ENCODE assay signal across 27 cellular contexts in genomic region chr4:3769642-3770184, GRCh38. TPM values are rescaled to one million over a fixed set of nuclear protein-coding genes. Genes with fewer than 3 reads are reported as not detected.
"Had no signal": no experiment of that assay in that cellular context is flagged by ENCODE, and none has a peak within 500 bp of the region (broad histone marks: within the 10 kb centered on the region; RNA-seq: fewer than 3 reads in every experiment).

No MANE protein-coding gene starts in this region.

- H3K9me3 ChIP-seq: Peyer's patch had no signal

- H3K27ac Mint-ChIP-seq: activated B cell treated with CpG ODN at 0.5 μM for 24 hours; activated CD4-positive, alpha-beta memory T cell treated with anti-CD3 and anti-CD28 coated beads for 36 hours; activated CD4-positive, alpha-beta T cell treated with anti-CD3 and anti-CD28 coated beads, Interleukin-2, amount 10 ng/mL, durations not matched to agents 7 days and 5 days; activated naive CD4-positive, alpha-beta T cell treated with anti-CD3 and anti-CD28 coated beads, Interleukin-2, amount 50 U/mL, for 72 hours; activated naive CD8-positive, alpha-beta T cell treated with anti-CD3 and anti-CD28 coated beads, Interleukin-2, amount 50 U/mL, for 24 hours; T-helper 1 cell treated with Interleukin-12 subunit alpha and Interleukin-12 subunit beta and Interleukin-4 antibody, amounts not matched to agents 30 μg/mL and 1 μg/mL, for 36 hours had no signal

- H3K4me3 ChIP-seq: cardiac muscle cell, K562, Peyer's patch had no signal

- H3K27ac ChIP-seq: brain microvascular endothelial cell, cardiac muscle cell, Peyer's patch, RWPE1 had no signal

- H3K27me3 ChIP-seq: Peyer's patch had no signal

- H3K4me3 Mint-ChIP-seq: activated B cell treated with CpG ODN at 0.5 μM for 24 hours; activated CD4-positive, alpha-beta memory T cell treated with anti-CD3 and anti-CD28 coated beads for 36 hours; activated CD4-positive, alpha-beta T cell treated with anti-CD3 and anti-CD28 coated beads, Interleukin-2, amount 10 ng/mL, durations not matched to agents 7 days and 5 days; activated naive CD8-positive, alpha-beta T cell treated with anti-CD3 and anti-CD28 coated beads, Interleukin-2, amount 50 U/mL, for 24 hours; activated T-cell treated with anti-CD3 and anti-CD28 coated beads, Interleukin-2, amount 50 U/mL, for 4 hours; T-helper 1 cell treated with Interleukin-12 subunit alpha and Interleukin-12 subunit beta and Interleukin-4 antibody, amounts not matched to agents 30 μg/mL and 1 μg/mL, for 36 hours had no signal

- H3K36me3 ChIP-seq: brain microvascular endothelial cell, cardiac muscle cell, Peyer's patch had no signal

- H3K9me3 Mint-ChIP-seq: activated B cell treated with CpG ODN at 0.5 μM for 24 hours; activated CD4-positive, alpha-beta memory T cell treated with anti-CD3 and anti-CD28 coated beads for 36 hours; activated CD4-positive, alpha-beta T cell treated with anti-CD3 and anti-CD28 coated beads, Interleukin-2, amount 10 ng/mL, durations not matched to agents 7 days and 5 days; activated naive CD4-positive, alpha-beta T cell treated with anti-CD3 and anti-CD28 coated beads, Interleukin-2, amount 50 U/mL, for 72 hours; activated naive CD8-positive, alpha-beta T cell treated with anti-CD3 and anti-CD28 coated beads, Interleukin-2, amount 50 U/mL, for 24 hours; activated T-cell treated with anti-CD3 and anti-CD28 coated beads, Interleukin-2, amount 50 U/mL, for 4 hours; T-helper 1 cell treated with Interleukin-12 subunit alpha and Interleukin-12 subunit beta and Interleukin-4 antibody, amounts not matched to agents 30 μg/mL and 1 μg/mL, for 36 hours had no signal

- FAIRE-seq: K562 had no signal

- H3K36me3 Mint-ChIP-seq: activated CD4-positive, alpha-beta memory T cell treated with anti-CD3 and anti-CD28 coated beads for 36 hours had no signal

- DNase-seq: activated B cell treated with CpG ODN at 0.5 μM for 24 hours; activated CD4-positive, alpha-beta memory T cell treated with anti-CD3 and anti-CD28 coated beads for 36 hours; activated CD4-positive, alpha-beta T cell treated with anti-CD3 and anti-CD28 coated beads, Interleukin-2, amount 10 ng/mL, durations not matched to agents 7 days and 5 days; activated CD8-positive, alpha-beta memory T cell treated with anti-CD3 and anti-CD28 coated beads for 24 hours; activated effector memory CD4-positive, alpha-beta T cell treated with anti-CD3 and anti-CD28 coated beads, Interleukin-2, amount 50 U/mL, for 16 hours; activated naive CD4-positive, alpha-beta T cell treated with Interleukin-2 at 50 U/mL for 16 hours; activated naive CD8-positive, alpha-beta T cell treated with anti-CD3 and anti-CD28 coated beads, Interleukin-2, amount 50 U/mL, for 24 hours; activated T-cell treated with anti-CD3 and anti-CD28 coated beads, Interleukin-2, amount 50 U/mL, for 4 hours; amniotic stem cell; brain microvascular endothelial cell; Karpas-422; NCI-H1092 treated with DMSO at 0.1 percent for 48 hours; NCI-H1417 treated with DMSO at 0.1 percent for 48 hours; NCI-H1694; NCI-H2029; NCI-H2107; NCI-H2171 treated with DMSO at 0.1 percent for 48 hours; NCI-H226; NCI-H510A treated with DMSO at 0.1 percent for 48 hours; NK-92 treated with Interleukin-12 subunit alpha and Interleukin-12 subunit beta, amount 100 ng/mL, for 24 hours; Peyer's patch; SHP77 had no signal

- ATAC-seq: activated naive CD4-positive, alpha-beta T cell treated with anti-CD3 and anti-CD28 coated beads, Interleukin-2, amount 50 U/mL, for 72 hours; activated naive CD8-positive, alpha-beta T cell treated with anti-CD3 and anti-CD28 coated beads, Interleukin-2, amount 50 U/mL, for 24 hours; activated T-cell treated with anti-CD3 and anti-CD28 coated beads, Interleukin-2, amount 50 U/mL, for 4 hours; K562 had no signal

RNA-seq across cellular contexts. Expression of gene ADRA2C, which starts 3.5 kb away (rescaled TPM):
- total RNA-seq: activated B cell treated with CpG ODN at 0.5 μM for 24 hours; activated CD4-positive, alpha-beta memory T cell treated with anti-CD3 and anti-CD28 coated beads for 36 hours; activated CD4-positive, alpha-beta T cell treated with anti-CD3 and anti-CD28 coated beads, Interleukin-2, amount 10 ng/mL, durations not matched to agents 7 days and 5 days; activated T-cell treated with anti-CD3 and anti-CD28 coated beads, Interleukin-2, amount 50 U/mL, for 4 hours had no signal
